In genomic region chr17:47686276-47686635, GRCh38 we compare ENCODE assay signal across 16 cellular contexts. TPM values are rescaled to one million over a fixed set of nuclear protein-coding genes. Genes with fewer than 3 reads are reported as not detected.
A peak's percentile ranks its signal among the peaks of the same experiment; 100 is the strongest.
DNase-seq lines count a peak whose midpoint lies in the region; ATAC-seq and TF ChIP-seq lines count a peak whose summit lies in the region.
"Had no signal": no experiment of that assay in that cellular context is flagged by ENCODE, and none has a peak within 500 bp of the region (broad histone marks: within the 10 kb centered on the region; RNA-seq: fewer than 3 reads in every experiment).

No MANE protein-coding gene starts in this region.

- no peak overlapping the region for H4K8ac ChIP-seq in IMR-90 (ENCODE audit: low read depth in 2 of 2, low read length in 2 of 2)

- peak; percentile 46 for ATAC-seq in IMR-90 (ENCODE audit: low read depth)
- ATAC-seq in omental fat pad (ENCODE audit: low FRiP score) = peak; percentile 48
- no peak for ATAC-seq in HG03460 (IDR thresholded peaks at IDR 0.05; ENCODE audit: unreplicated experiment)

- DNase-seq in EH (ENCODE audit: low read depth) = peak; percentile 53
- DNase-seq in IMR-90 = peak; percentile 58
- DNase-seq in epithelial cell of prostate (ENCODE audit: low read depth, low spot score) = no peak
- no peak for DNase-seq in omental fat pad (ENCODE audit: low spot score)
- DNase-seq in mucosa of gallbladder (ENCODE audit: low spot score) = no peak
- DNase-seq in ecto neural progenitor cell (ENCODE audit: low spot score) = no peak
- DNase-seq: activated CD4-positive, alpha-beta T cell treated with anti-CD3 and anti-CD28 coated beads for 4 hours; activated gamma-delta T cell treated with Interleukin-2 at 50 U/mL for 16 hours; DMS79 treated with DMSO at 0.1 percent for 48 hours; NCI-H187; NK-92 treated with Interleukin-12 subunit alpha and Interleukin-12 subunit beta, amount 100 ng/mL, for 24 hours; SW 1271 had no signal

- intact Hi-C loops in IMR-90 (cut with micrococcal nuclease) = no loop called here

- CTCF ChIA-PET in IMR-90 (lab: Yijun Ruan, JAX) = no interaction called here

- in situ Hi-C loops in IMR-90 (cut with MboI; ENCODE audit: low sequenced_read_pairs) = no loop called here

- TF ChIP-seq CTCF in IMR-90 (conservative IDR thresholded peaks at IDR 0.05; ENCODE audit: low read depth, low read length) = no peak
- no peak for TF ChIP-seq CTCF in omental fat pad (IDR thresholded peaks at IDR 0.05)

- H3K27ac ChIP-seq in IMR-90 (ENCODE audit: insufficient read depth, low read length) (no peak overlapping the region; the same call in 1 of the 2 replicates), epithelial cell of prostate (peak overlapping the region; percentile 67)
- H3K27ac ChIP-seq: thoracic aorta had no signal

- no peak overlapping the region for H3K14ac ChIP-seq in IMR-90 (replicated peaks; ENCODE audit: low read depth, low read length)

- H4K91ac ChIP-seq in IMR-90 (ENCODE audit: insufficient read depth, low read depth, low read length) = no peak overlapping the region

- no peaks in the 10 kb centered on the region for H3K27me3 ChIP-seq in IMR-90 (ENCODE audit: control insufficient read depth, insufficient read depth, low read length)

- no TSS peak for BruUV-seq in IMR-90 (replicated peaks; lab: Mats Ljungman, UMichigan)

- peaks cover 20% of the 10 kb centered on the region for H3K4me1 ChIP-seq in IMR-90 (ENCODE audit: control insufficient read depth, insufficient read depth, low read length)

- no peak overlapping the region for H2BK15ac ChIP-seq in IMR-90 (ENCODE audit: low read depth, low read length)

- H3K9ac ChIP-seq in IMR-90 (ENCODE audit: low read depth, low read length) = no peak overlapping the region

- no peak for TF ChIP-seq POLR2A in IMR-90 (IDR thresholded peaks at IDR 0.05; ENCODE audit: low read depth, low read length)

- H3K9me3 ChIP-seq in IMR-90 (ENCODE audit: control insufficient read depth, insufficient read depth, low read length) = no peaks in the 10 kb centered on the region
- H3K9me3 ChIP-seq: thoracic aorta had no signal

- peaks cover 17% of the 10 kb centered on the region for H3K9me1 ChIP-seq in IMR-90 (ENCODE audit: insufficient read depth, low read length)

- no peak overlapping the region for H3K56ac ChIP-seq in IMR-90 (ENCODE audit: extremely low read depth, insufficient read depth, low read length)

- no peak overlapping the region for H2AFZ ChIP-seq in IMR-90 (replicated peaks; ENCODE audit: low read length, poor library complexity)

- no peak overlapping the region for H2BK20ac ChIP-seq in IMR-90 (ENCODE audit: low read depth, low read length)

- no peak overlapping the region for H3K18ac ChIP-seq in IMR-90 (ENCODE audit: low read depth, low read length)

- H3K4me2 ChIP-seq in IMR-90 (ENCODE audit: low read depth, low read length) = peak overlapping the region; percentile 20

- H3K4ac ChIP-seq in IMR-90 (ENCODE audit: low read depth, low read length) = no peak overlapping the region

- no peak overlapping the region for H2BK120ac ChIP-seq in IMR-90 (ENCODE audit: low read depth, low read length)

- TF ChIP-seq RAD21 in IMR-90 (IDR thresholded peaks at IDR 0.05; ENCODE audit: low read length) = no peak

- no peak overlapping the region for H3K23ac ChIP-seq in IMR-90 (ENCODE audit: low read depth, low read length)

- peaks cover 13 to 41% of the 10 kb centered on the region in 2 experiments for H3K79me1 ChIP-seq in IMR-90 (ENCODE audit: low read depth in 1 of 2, low read length in 2 of 2)

- H2BK5ac ChIP-seq in IMR-90 (ENCODE audit: low read depth, low read length, poor library complexity, severe bottlenecking) = peak overlapping the region; percentile 65

- H3K36me3 ChIP-seq in IMR-90 (ENCODE audit: control insufficient read depth, insufficient read depth, low read length) = peaks cover 21% of the 10 kb centered on the region

- no peak overlapping the region for H2AK5ac ChIP-seq in IMR-90 (ENCODE audit: low read depth, low read length)

- dilution Hi-C loops in IMR-90 (cut with HindIII; ENCODE audit: low sequenced_read_pairs, unreplicated experiment) = no loop called here

- H4K20me1 ChIP-seq in IMR-90 (ENCODE audit: insufficient read depth, low read length) = peaks cover 48% of the 10 kb centered on the region

- POLR2A ChIA-PET in IMR-90 (lab: Charles Lee; ENCODE audit: unreplicated experiment) = no interaction called here

- no peak overlapping the region for H2AK9ac ChIP-seq in IMR-90 (replicated peaks; ENCODE audit: low read depth, low read length, poor library complexity)

- WGBS in IMR-90 (ENCODE audit: extremely low coverage in 2 of 2, insufficient read length in 1 of 2), 2 experiments = no CpG with 5 or more reads among the region's 1 CpG

- no peak overlapping the region for H4K5ac ChIP-seq in IMR-90 (ENCODE audit: low read depth, low read length)

- no peak overlapping the region for H3K4me3 ChIP-seq in IMR-90 (ENCODE audit: insufficient read depth, low read depth, low read length)
- H3K4me3 ChIP-seq: lung, thoracic aorta had no signal

TF ChIP-seq in IMR-90, 13 proteins besides CTCF, POLR2A, EP300 and RAD21:
- no peak for TF ChIP-seq ELK1 (IDR thresholded peaks at IDR 0.05; ENCODE audit: borderline replicate concordance, low read depth, low read length)
- TF ChIP-seq CHD1 (IDR thresholded peaks at IDR 0.05; ENCODE audit: low read depth, low read length) = no peak
- TF ChIP-seq FOS (IDR thresholded peaks at IDR 0.05; ENCODE audit: low read depth, low read length) = no peak
- TF ChIP-seq CEBPB (IDR thresholded peaks at IDR 0.05; ENCODE audit: low read depth, low read length) = peak; percentile 87
- TF ChIP-seq MAZ (IDR thresholded peaks at IDR 0.05; ENCODE audit: borderline replicate concordance, low read depth, low read length) = no peak
TF ChIP-seq in IMR-90: peak in this region for 1.

RNA-seq across cellular contexts. Expression of gene TBKBP1, which starts 7.7 kb away (rescaled TPM):
- 3.4 and 3.6 TPM in 2 replicates for total RNA-seq in IMR-90 (2012; rRNA removed)
- 7.6 and 8.5 TPM in 2 replicates for polyA plus RNA-seq in IMR-90 (2012; rRNA removed)
- polyA plus RNA-seq in IMR-90 (2012; cell fraction: cytosol; rRNA removed) = 2.7 and 7.8 TPM in 2 replicates
- polyA plus RNA-seq in IMR-90 (2012; cell fraction: nucleus; rRNA removed; ENCODE audit: low replicate concordance) = 52.0 and 59.7 TPM in 2 replicates
- total RNA-seq in omental fat pad = 10 to 100 TPM in 3 of 4 donors, 1 to 10 TPM in 1; 4.0 to 15.6 (median 10.5) TPM
- 9.2 TPM for total RNA-seq in mucosa of gallbladder

RNA-seq across cellular contexts. Expression of gene KPNB1, which starts 36.5 kb away (rescaled TPM):
- total RNA-seq in IMR-90 (2012; rRNA removed) = 659 and 1,082 TPM in 2 replicates
- polyA plus RNA-seq in IMR-90 (2012; rRNA removed) = 191 and 206 TPM in 2 replicates
- polyA plus RNA-seq in IMR-90 (2012; cell fraction: cytosol; rRNA removed) = 78.7 and 81.9 TPM in 2 replicates
- 66.4 and 160 TPM in 2 replicates for polyA plus RNA-seq in IMR-90 (2012; cell fraction: nucleus; rRNA removed; ENCODE audit: low replicate concordance)
- total RNA-seq in omental fat pad = 100 to 1,000 TPM; 193 to 335 (median 207) TPM
- total RNA-seq in mucosa of gallbladder = 207 TPM

RNA-seq across cellular contexts. Expression of gene TBX21, which starts 46.8 kb away (rescaled TPM):
- total RNA-seq in IMR-90 (2012; rRNA removed) (not detected in 2 replicates), omental fat pad (1 to 10 TPM in 3 of 4 donors, under 1 TPM in 1; 0.46 to 4.6 (median 2.0) TPM), mucosa of gallbladder (1.8 TPM)
- polyA plus RNA-seq in IMR-90 (2012; rRNA removed) = not detected in 2 replicates
- polyA plus RNA-seq in IMR-90 (2012; cell fraction: cytosol; rRNA removed) = not detected in 2 replicates
- polyA plus RNA-seq in IMR-90 (2012; cell fraction: nucleus; rRNA removed; ENCODE audit: low replicate concordance) = not detected in 2 replicates
- total RNA-seq: pulmonary artery endothelial cell had no signal

Comparison
In these comparisons a context has a peak if more than half of its experiments do, and no peak if none do; other contexts are left out.
1. DNase-seq: peak in EH (single experiment) and IMR-90 (single experiment); none in epithelial cell of prostate (single experiment), omental fat pad (single experiment), mucosa of gallbladder (single experiment) and ecto neural progenitor cell (single experiment).